10 cellular contexts compared by ENCODE assay signal in the genomic region with DNA sequence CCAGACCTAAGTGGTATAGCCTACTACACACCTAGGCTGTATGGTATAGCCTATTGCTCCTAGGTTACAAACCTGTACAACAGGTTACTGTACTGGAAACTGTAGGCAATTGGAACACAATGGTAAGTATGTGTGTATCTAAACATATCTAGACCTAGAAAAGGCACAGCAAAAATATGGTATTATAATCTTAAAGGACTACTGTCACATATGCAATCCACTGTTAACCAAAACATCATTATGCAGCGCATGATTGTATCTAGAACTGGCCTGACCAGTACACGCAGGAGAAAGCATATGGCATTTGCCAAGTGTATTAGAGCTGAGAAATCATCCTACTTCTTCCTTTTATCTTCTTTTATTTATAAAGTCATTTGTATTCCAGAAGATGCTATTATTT.
"Had no signal": no experiment of that assay in that cellular context is flagged by ENCODE, and none has a peak within 500 bp of the region (broad histone marks: within the 10 kb centered on the region; RNA-seq: fewer than 3 reads in every experiment).

No MANE protein-coding gene starts in this region.

- H3K36me3 ChIP-seq: HAP-1 had no signal

- DNase-seq: H7, HFFc6, IMR-90, KG1 had no signal

- H3K4me1 ChIP-seq: HAP-1 had no signal

- H3K4me3 ChIP-seq: GM23338, HAP-1, K562 had no signal

- H3K9me3 ChIP-seq: HAP-1 had no signal

- H3K27ac ChIP-seq: HL-60 had no signal

- FAIRE-seq: H1, K562 had no signal

- ATAC-seq: GM23338, HCT116, K562 had no signal
